In the genomic region with DNA sequence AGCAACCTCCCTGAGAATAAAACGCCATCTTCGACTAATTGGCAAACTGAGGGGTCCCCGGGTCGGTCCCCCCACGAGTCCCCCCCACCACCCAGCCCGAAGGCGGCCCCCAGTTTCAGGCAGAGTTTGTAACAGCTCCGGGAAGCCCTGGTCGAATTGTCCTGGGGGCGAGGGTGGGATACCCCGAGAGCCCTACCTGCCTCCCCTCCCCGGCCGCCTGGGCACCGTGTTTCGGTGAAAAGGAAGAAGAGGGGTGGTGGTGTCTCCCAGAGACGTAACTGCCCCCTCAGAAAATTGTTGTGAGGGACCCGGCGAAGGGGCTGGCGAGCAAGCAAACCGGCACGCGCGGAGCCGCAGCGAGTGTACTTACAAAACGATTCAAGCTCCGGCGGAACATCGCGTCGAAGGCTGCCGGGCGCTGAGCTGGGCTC, we compare ENCODE assay signal across 9 cellular contexts. TPM values are rescaled to one million over a fixed set of nuclear protein-coding genes. Genes with fewer than 3 reads are reported as not detected.
A peak's percentile ranks its signal among the peaks of the same experiment; 100 is the strongest.
DNase-seq lines count a peak whose midpoint lies in the region; ATAC-seq, FAIRE-seq and TF ChIP-seq lines count a peak whose summit lies in the region.
"Had no signal": no experiment of that assay in that cellular context is flagged by ENCODE, and none has a peak within 500 bp of the region (broad histone marks: within the 10 kb centered on the region; RNA-seq: fewer than 3 reads in every experiment).

No MANE protein-coding gene starts in this region.

- TF ChIP-seq CTCF in WTC11 (IDR thresholded peaks at IDR 0.05) (no peak), left ventricle myocardium inferior (IDR thresholded peaks at IDR 0.05; ENCODE audit: borderline replicate concordance) (no peak)

- H3K36me3 ChIP-seq in HAP-1 (replicated peaks) (no peaks in the 10 kb centered on the region), left ventricle myocardium inferior (no peaks in the 10 kb centered on the region), small intestine (ENCODE audit: control insufficient read depth in 2 of 2, insufficient read depth in 2 of 2, low read length in 2 of 2) (no peaks in the 10 kb centered on the region)

- in situ Hi-C loops in HAP-1 (cut with MboI; ENCODE audit: low sequenced_read_pairs): loop anchor here (5.0 kb wide), 1 partner anchor 104 kb away; no protein-coding TSS in a partner anchor

- H3K4me3 Mint-ChIP-seq in WTC11: peak overlapping the region; percentile 71

- no peaks in the 10 kb centered on the region for H3K36me3 Mint-ChIP-seq in WTC11

- ATAC-seq in WTC11: no peak
- ATAC-seq in GM18868 (IDR thresholded peaks at IDR 0.05; ENCODE audit: unreplicated experiment): no peak

- no peaks in the 10 kb centered on the region for H3K9me3 ChIP-seq in HAP-1
- no peaks in the 10 kb centered on the region for H3K9me3 ChIP-seq in left ventricle myocardium inferior (replicated peaks)
- H3K9me3 ChIP-seq in small intestine (ENCODE audit: control insufficient read depth, low read depth): no peaks in the 10 kb centered on the region

- POLR2A ChIA-PET in WTC11 (lab: Charles Lee): no interaction called here

- H3K9me3 Mint-ChIP-seq in WTC11: no peaks in the 10 kb centered on the region

- H3K27ac ChIP-seq in left ventricle myocardium inferior (replicated peaks): peak overlapping the region; percentile 37
- H3K27ac ChIP-seq in small intestine (ENCODE audit: low read depth in 1 of 2, low read length in 1 of 2): peak overlapping the region; percentile 5 to 77

- CTCF ChIA-PET in WTC11 (lab: Charles Lee): no interaction called here

- intact Hi-C loops in left ventricle myocardium inferior (cut with micrococcal nuclease): no loop called here

- DNase-seq in HAP-1 (ENCODE audit: low spot score in 2 of 2) (no peak), WTC11 (ENCODE audit: low spot score) (peak; percentile 11), left ventricle myocardium inferior (no peak), small intestine (no peak), NCI-H1092 (lab: John Stamatoyannopoulos, UW) (no peak), GM19240 (ENCODE audit: insufficient read length, low spot score) (no peak), 8988T (no peak)

- FAIRE-seq in small intestine (lab: Jason Lieb, UNC): no peak
- FAIRE-seq: TTC549 had no signal

- peaks cover 36% of the 10 kb centered on the region for H3K4me1 Mint-ChIP-seq in WTC11

- H3K27me3 ChIP-seq in HAP-1 (ENCODE audit: low read depth) (no peaks in the 10 kb centered on the region), left ventricle myocardium inferior (ENCODE audit: low read depth) (no peaks in the 10 kb centered on the region), small intestine (ENCODE audit: control insufficient read depth in 2 of 2, insufficient read depth in 2 of 2, low read length in 2 of 2) (no peaks in the 10 kb centered on the region)

- H3K27me3 Mint-ChIP-seq in WTC11 (ENCODE audit: low read depth): no peaks in the 10 kb centered on the region; the same call in 1 of the 2 replicates

- H3K4me3 ChIP-seq in HAP-1 (peak overlapping the region; percentile 85), left ventricle myocardium inferior (peak overlapping the region; percentile 83), small intestine (ENCODE audit: low read depth in 1 of 2, low read length in 2 of 2) (peak overlapping the region; percentile 54 to 70)

- WGBS in small intestine, 3 donors: 1 to 37% (median 9%) methylated on average over 19 to 33 of the region's 33 CpGs

- H3K27ac Mint-ChIP-seq in WTC11: no peak overlapping the region

- H3K4me1 ChIP-seq in HAP-1: peaks cover 29% of the 10 kb centered on the region
- no peaks in the 10 kb centered on the region for H3K4me1 ChIP-seq in left ventricle myocardium inferior
- H3K4me1 ChIP-seq in small intestine (ENCODE audit: control insufficient read depth in 2 of 2, insufficient read depth in 1 of 2, low read depth in 1 of 2, low read length in 1 of 2): no peaks in the 10 kb centered on the region

TF ChIP-seq in WTC11, 78 proteins besides CTCF, POLR2A, EP300 and RAD21:
- TF ChIP-seq, protein P1, sequence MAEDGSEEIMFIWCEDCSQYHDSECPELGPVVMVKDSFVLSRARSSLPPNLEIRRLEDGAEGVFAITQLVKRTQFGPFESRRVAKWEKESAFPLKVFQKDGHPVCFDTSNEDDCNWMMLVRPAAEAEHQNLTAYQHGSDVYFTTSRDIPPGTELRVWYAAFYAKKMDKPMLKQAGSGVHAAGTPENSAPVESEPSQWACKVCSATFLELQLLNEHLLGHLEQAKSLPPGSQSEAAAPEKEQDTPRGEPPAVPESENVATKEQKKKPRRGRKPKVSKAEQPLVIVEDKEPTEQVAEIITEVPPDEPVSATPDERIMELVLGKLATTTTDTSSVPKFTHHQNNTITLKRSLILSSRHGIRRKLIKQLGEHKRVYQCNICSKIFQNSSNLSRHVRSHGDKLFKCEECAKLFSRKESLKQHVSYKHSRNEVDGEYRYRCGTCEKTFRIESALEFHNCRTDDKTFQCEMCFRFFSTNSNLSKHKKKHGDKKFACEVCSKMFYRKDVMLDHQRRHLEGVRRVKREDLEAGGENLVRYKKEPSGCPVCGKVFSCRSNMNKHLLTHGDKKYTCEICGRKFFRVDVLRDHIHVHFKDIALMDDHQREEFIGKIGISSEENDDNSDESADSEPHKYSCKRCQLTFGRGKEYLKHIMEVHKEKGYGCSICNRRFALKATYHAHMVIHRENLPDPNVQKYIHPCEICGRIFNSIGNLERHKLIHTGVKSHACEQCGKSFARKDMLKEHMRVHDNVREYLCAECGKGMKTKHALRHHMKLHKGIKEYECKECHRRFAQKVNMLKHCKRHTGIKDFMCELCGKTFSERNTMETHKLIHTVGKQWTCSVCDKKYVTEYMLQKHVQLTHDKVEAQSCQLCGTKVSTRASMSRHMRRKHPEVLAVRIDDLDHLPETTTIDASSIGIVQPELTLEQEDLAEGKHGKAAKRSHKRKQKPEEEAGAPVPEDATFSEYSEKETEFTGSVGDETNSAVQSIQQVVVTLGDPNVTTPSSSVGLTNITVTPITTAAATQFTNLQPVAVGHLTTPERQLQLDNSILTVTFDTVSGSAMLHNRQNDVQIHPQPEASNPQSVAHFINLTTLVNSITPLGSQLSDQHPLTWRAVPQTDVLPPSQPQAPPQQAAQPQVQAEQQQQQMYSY (CRISPR knock-in tag; IDR thresholded peaks at IDR 0.05): no peak
- no peak for TF ChIP-seq ATF3 (CRISPR knock-in tag; conservative IDR thresholded peaks at IDR 0.05)
- no peak for TF ChIP-seq MXD4 (CRISPR knock-in tag; IDR thresholded peaks at IDR 0.05; ENCODE audit: borderline replicate concordance)
- no peak for TF ChIP-seq ZNF423 (CRISPR knock-in tag; IDR thresholded peaks at IDR 0.05)
- TF ChIP-seq, protein P2, sequence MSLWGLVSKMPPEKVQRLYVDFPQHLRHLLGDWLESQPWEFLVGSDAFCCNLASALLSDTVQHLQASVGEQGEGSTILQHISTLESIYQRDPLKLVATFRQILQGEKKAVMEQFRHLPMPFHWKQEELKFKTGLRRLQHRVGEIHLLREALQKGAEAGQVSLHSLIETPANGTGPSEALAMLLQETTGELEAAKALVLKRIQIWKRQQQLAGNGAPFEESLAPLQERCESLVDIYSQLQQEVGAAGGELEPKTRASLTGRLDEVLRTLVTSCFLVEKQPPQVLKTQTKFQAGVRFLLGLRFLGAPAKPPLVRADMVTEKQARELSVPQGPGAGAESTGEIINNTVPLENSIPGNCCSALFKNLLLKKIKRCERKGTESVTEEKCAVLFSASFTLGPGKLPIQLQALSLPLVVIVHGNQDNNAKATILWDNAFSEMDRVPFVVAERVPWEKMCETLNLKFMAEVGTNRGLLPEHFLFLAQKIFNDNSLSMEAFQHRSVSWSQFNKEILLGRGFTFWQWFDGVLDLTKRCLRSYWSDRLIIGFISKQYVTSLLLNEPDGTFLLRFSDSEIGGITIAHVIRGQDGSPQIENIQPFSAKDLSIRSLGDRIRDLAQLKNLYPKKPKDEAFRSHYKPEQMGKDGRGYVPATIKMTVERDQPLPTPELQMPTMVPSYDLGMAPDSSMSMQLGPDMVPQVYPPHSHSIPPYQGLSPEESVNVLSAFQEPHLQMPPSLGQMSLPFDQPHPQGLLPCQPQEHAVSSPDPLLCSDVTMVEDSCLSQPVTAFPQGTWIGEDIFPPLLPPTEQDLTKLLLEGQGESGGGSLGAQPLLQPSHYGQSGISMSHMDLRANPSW (CRISPR knock-in tag; conservative IDR thresholded peaks at IDR 0.05; ENCODE audit: low read depth): no peak
- no peak for TF ChIP-seq CREM (CRISPR knock-in tag; IDR thresholded peaks at IDR 0.05)
- no peak for TF ChIP-seq NFE2L1 (CRISPR knock-in tag; IDR thresholded peaks at IDR 0.05)
- no peak for TF ChIP-seq MYBL2 (CRISPR knock-in tag; IDR thresholded peaks at IDR 0.05)
- TF ChIP-seq JUN (CRISPR knock-in tag; IDR thresholded peaks at IDR 0.05): no peak
TF ChIP-seq in WTC11: peak in this region for 0.

RNA-seq across cellular contexts. Expression of gene ATP11C, which starts 1.2 kb away (rescaled TPM):
- total RNA-seq in WTC11 (2021) (33.6 to 41.0 TPM (median 38.6 TPM) in 3 replicates), left ventricle myocardium inferior (3.7 TPM)
- 1 to 10 TPM; 3.8 to 7.2 (median 5.9) TPM for polyA plus RNA-seq in small intestine

RNA-seq across cellular contexts. Expression of gene CXorf66, which starts 33.7 kb away (rescaled TPM):
- total RNA-seq in WTC11 (2021) (not detected in 3 replicates), left ventricle myocardium inferior (not detected)
- polyA plus RNA-seq in small intestine: not detected
